ENCODE assay signal across 7 cellular contexts in the genomic region with DNA sequence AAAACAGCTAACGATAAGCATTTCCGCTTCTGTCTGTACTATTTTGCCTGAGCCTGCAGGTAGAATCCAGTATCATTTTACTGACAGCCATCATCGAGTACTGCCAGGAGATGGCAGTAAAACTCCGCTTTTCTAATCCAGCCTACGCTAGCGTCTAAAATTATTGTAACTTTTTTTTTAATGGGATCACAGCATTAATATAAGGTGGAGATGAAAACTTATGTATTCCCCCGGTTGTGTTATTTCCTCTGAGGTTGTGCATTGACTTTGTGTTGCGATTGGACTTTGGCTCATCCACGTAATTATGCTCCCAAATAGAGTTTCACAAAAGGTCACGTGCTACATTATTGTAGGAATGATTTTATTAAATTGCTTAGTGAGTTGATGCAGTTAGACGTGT.
DNase-seq lines count a peak whose midpoint lies in the region; ATAC-seq and TF ChIP-seq lines count a peak whose summit lies in the region.

No MANE protein-coding gene starts in this region.

- peak; percentile 86 for ATAC-seq in GM21529 (IDR thresholded peaks at IDR 0.05; ENCODE audit: unreplicated experiment)
- peak; percentile 70 to 89 for ATAC-seq in lower lobe of right lung

- in situ Hi-C loops in brain microvascular endothelial cell (cut with HindIII; ENCODE audit: low pct_ligation_motif_present, low sequenced_read_pairs), result no loop called here

- TF ChIP-seq CTCF in DOHH2 (IDR thresholded peaks at IDR 0.05; ENCODE audit: low read depth, low read length, poor library complexity, severe bottlenecking), result peak; percentile 62
- peak; percentile 79 for TF ChIP-seq CTCF in brain microvascular endothelial cell (IDR thresholded peaks at IDR 0.05; ENCODE audit: low read depth, low read length, missing control alignments)
- peak; percentile 68 for TF ChIP-seq CTCF in lower lobe of right lung (IDR thresholded peaks at IDR 0.05)
- TF ChIP-seq CTCF in ovary (IDR thresholded peaks at IDR 0.05), result no peak

- H3K4me1 ChIP-seq in DOHH2 (ENCODE audit: control insufficient read depth, low read length), result no peaks in the 10 kb centered on the region
- peaks cover 17% of the 10 kb centered on the region for H3K4me1 ChIP-seq in lower lobe of right lung
- no peaks in the 10 kb centered on the region for H3K4me1 ChIP-seq in ovary (ENCODE audit: insufficient read depth)

- H3K36me3 ChIP-seq in DOHH2 (ENCODE audit: control insufficient read depth, low read length), result no peaks in the 10 kb centered on the region
- no peaks in the 10 kb centered on the region for H3K36me3 ChIP-seq in brain microvascular endothelial cell (replicated peaks)
- H3K36me3 ChIP-seq in lower lobe of right lung, result no peaks in the 10 kb centered on the region
- H3K36me3 ChIP-seq in ovary, result no peaks in the 10 kb centered on the region

- no peaks in the 10 kb centered on the region for H4K20me1 ChIP-seq in DOHH2 (ENCODE audit: control insufficient read depth, insufficient read depth, low read depth, low read length)

- no peaks in the 10 kb centered on the region for H3K9me3 ChIP-seq in DOHH2 (ENCODE audit: control insufficient read depth, insufficient read depth, low read length)
- H3K9me3 ChIP-seq in lower lobe of right lung, result no peaks in the 10 kb centered on the region
- no peaks in the 10 kb centered on the region for H3K9me3 ChIP-seq in ovary

- H3K27ac ChIP-seq in DOHH2 (ENCODE audit: low read depth, low read length), result no peak overlapping the region
- no peak overlapping the region for H3K27ac ChIP-seq in brain microvascular endothelial cell
- H3K27ac ChIP-seq in lower lobe of right lung, result no peak overlapping the region
- H3K27ac ChIP-seq in ovary, result no peak overlapping the region

- H3K4me2 ChIP-seq in DOHH2 (ENCODE audit: low read length), result no peak overlapping the region

- H3K9me2 ChIP-seq in DOHH2 (replicated peaks; ENCODE audit: control insufficient read depth, low read length), result no peaks in the 10 kb centered on the region

- H3K27me3 ChIP-seq in DOHH2 (ENCODE audit: control insufficient read depth, low read length), result no peaks in the 10 kb centered on the region
- no peaks in the 10 kb centered on the region for H3K27me3 ChIP-seq in brain microvascular endothelial cell (replicated peaks)
- H3K27me3 ChIP-seq in lower lobe of right lung (ENCODE audit: low read depth), result no peaks in the 10 kb centered on the region
- no peaks in the 10 kb centered on the region for H3K27me3 ChIP-seq in ovary

- H3K4me3 ChIP-seq in DOHH2 (ENCODE audit: low read length), result no peak overlapping the region
- H3K4me3 ChIP-seq in brain microvascular endothelial cell (ENCODE audit: low read depth, low read length), result no peak overlapping the region
- no peak overlapping the region for H3K4me3 ChIP-seq in lower lobe of right lung
- no peak overlapping the region for H3K4me3 ChIP-seq in ovary

- no peak for TF ChIP-seq POLR2A in ovary (IDR thresholded peaks at IDR 0.05)

- WGBS in ovary, 3 donors, result 32 to 50% (median 41%) methylated on average over 11 of the region's 11 CpGs

- no peak for TF ChIP-seq EP300 in ovary (IDR thresholded peaks at IDR 0.05)

- DNase-seq in NCI-H2029 (lab: John Stamatoyannopoulos, UW), result peak; percentile 10
- peak; percentile 40 for DNase-seq in brain microvascular endothelial cell
- no peak for DNase-seq in lower lobe of right lung
- no peak for DNase-seq in GM19240 (ENCODE audit: insufficient read length, low spot score)
- DNase-seq in ovary, result no peak

- intact Hi-C loops in lower lobe of right lung (cut with DNase I) (no loop called here), ovary (cut with DNase I) (no loop called here)

- no peaks in the 10 kb centered on the region for H3K79me2 ChIP-seq in DOHH2 (ENCODE audit: control insufficient read depth, low read length)

- H3F3A ChIP-seq in DOHH2 (ENCODE audit: control insufficient read depth, insufficient read depth), result no peaks in the 10 kb centered on the region

Comparison
In these comparisons a context has a peak if more than half of its experiments do, and no peak if none do; other contexts are left out.
1. CTCF ChIP-seq: peak in DOHH2 (single experiment), brain microvascular endothelial cell (single experiment) and lower lobe of right lung (single experiment); none in ovary (0 of 3).
2. DNase-seq: peak in NCI-H2029 (single experiment) and brain microvascular endothelial cell (single experiment); none in lower lobe of right lung (single experiment), GM19240 (single experiment) and ovary (0 of 5).